ENCODE assay signal across 8 cellular contexts in the genomic region with DNA sequence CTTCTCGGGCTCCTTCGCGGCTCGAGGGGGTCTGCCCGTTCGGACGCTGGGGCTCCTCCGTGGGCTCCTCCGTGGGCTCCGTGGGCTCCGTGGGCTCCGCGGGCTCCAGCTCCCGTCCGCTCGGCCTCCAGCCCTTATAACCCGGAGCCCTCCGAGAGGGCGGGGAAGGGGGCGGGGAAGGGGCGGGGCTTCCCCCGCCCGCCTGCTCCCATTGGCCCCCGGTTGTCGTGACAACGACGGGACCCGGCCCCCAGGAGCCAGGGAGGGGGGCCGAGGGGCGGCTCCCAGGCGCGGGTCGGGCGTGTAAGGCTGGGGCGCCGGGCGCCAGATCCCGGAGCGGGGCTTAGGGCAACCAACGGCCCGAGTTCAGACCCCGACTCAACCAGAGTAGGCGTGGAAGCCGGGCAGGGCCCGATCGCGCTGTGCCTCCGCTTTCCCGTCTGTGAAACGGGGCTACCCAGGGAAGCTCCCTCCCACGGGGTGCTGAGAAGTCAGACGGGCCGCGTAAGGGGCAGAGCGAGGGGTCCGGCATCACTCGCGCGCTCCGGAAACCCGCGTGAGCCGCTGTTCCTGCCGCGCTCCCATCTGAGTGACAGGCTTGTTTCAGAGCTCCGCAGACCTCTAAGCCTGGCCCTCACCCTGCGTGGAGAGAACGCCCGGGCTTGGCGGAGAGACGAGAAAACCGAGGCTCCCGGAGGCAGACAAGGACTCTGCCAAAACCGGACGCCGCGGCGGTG. TPM values are rescaled to one million over a fixed set of nuclear protein-coding genes. Genes with fewer than 3 reads are reported as not detected.
DNase-seq lines count a peak whose midpoint lies in the region; ATAC-seq and FAIRE-seq lines count a peak whose summit lies in the region.

A gene (minus strand): TSS at position 111 of the 737 bp plus-strand sequence. CDS start 119 bp downstream, outside the sequence.

- no peak within 1 kb of the TSS for H3K27ac Mint-ChIP-seq in natural killer cell treated with Interleukin-12 subunit alpha and Interleukin-12 subunit beta and Interleukin-15 and Interleukin-18, amount 100 ng/mL, for 72 hours
- no peak within 1 kb of the TSS for H3K27ac Mint-ChIP-seq in stimulated activated naive B cell treated with anti-CD40 and anti-IgM and Interleukin-4, amounts not matched to agents 10 μg/mL and 1 μg/mL and 100 μg/mL, for 72 hours

- FAIRE-seq in RCC 7860 (lab: Jason Lieb, UNC), result no peak

- peak; percentile 15 for DNase-seq in DMS79 treated with DMSO at 0.1 percent for 48 hours (lab: John Stamatoyannopoulos, UW)
- no peak for DNase-seq in DMS79 (lab: John Stamatoyannopoulos, UW)
- peak; percentile 4 for DNase-seq in RCC 7860 (ENCODE audit: low spot score)
- peak; percentile 90 for DNase-seq in activated effector memory CD4-positive, alpha-beta T cell treated with anti-CD3 and anti-CD28 coated beads, Interleukin-2, amount 50 U/mL, for 16 hours
- peak; percentile 64 for DNase-seq in fibroblast of the conjunctiva (ENCODE audit: low read depth)
- DNase-seq in natural killer cell treated with Interleukin-12 subunit alpha and Interleukin-12 subunit beta and Interleukin-15 and Interleukin-18, amount 100 ng/mL, for 72 hours (ENCODE audit: low spot score), result peak; percentile 87
- peak; percentile 31 for DNase-seq in stimulated activated naive B cell treated with anti-CD40 and anti-IgM and Interleukin-4, amounts not matched to agents 10 μg/mL and 1 μg/mL and 100 μg/mL, for 72 hours

- H3K36me3 Mint-ChIP-seq in natural killer cell treated with Interleukin-12 subunit alpha and Interleukin-12 subunit beta and Interleukin-15 and Interleukin-18, amount 100 ng/mL, for 72 hours, result no peaks in the 10 kb centered on the region
- no peaks in the 10 kb centered on the region for H3K36me3 Mint-ChIP-seq in stimulated activated naive B cell treated with anti-CD40 and anti-IgM and Interleukin-4, amounts not matched to agents 10 μg/mL and 1 μg/mL and 100 μg/mL, for 72 hours

- peak within 1 kb of the TSS; percentile 62 for H3K4me3 Mint-ChIP-seq in natural killer cell treated with Interleukin-12 subunit alpha and Interleukin-12 subunit beta and Interleukin-15 and Interleukin-18, amount 100 ng/mL, for 72 hours
- H3K4me3 Mint-ChIP-seq in stimulated activated naive B cell treated with anti-CD40 and anti-IgM and Interleukin-4, amounts not matched to agents 10 μg/mL and 1 μg/mL and 100 μg/mL, for 72 hours, result peak within 1 kb of the TSS; percentile 74 to 81

- peaks cover 26% of the 10 kb centered on the region in 2 donors for H3K27me3 Mint-ChIP-seq in natural killer cell treated with Interleukin-12 subunit alpha and Interleukin-12 subunit beta and Interleukin-15 and Interleukin-18, amount 100 ng/mL, for 72 hours
- H3K27me3 Mint-ChIP-seq in stimulated activated naive B cell treated with anti-CD40 and anti-IgM and Interleukin-4, amounts not matched to agents 10 μg/mL and 1 μg/mL and 100 μg/mL, for 72 hours, result peaks cover 62 to 73% of the 10 kb centered on the region in 2 donors

- H3K4me1 Mint-ChIP-seq in natural killer cell treated with Interleukin-12 subunit alpha and Interleukin-12 subunit beta and Interleukin-15 and Interleukin-18, amount 100 ng/mL, for 72 hours (ENCODE audit: low read depth in 2 of 2), result peaks cover 0 to 3% of the 10 kb centered on the region in 2 donors
- H3K4me1 Mint-ChIP-seq in stimulated activated naive B cell treated with anti-CD40 and anti-IgM and Interleukin-4, amounts not matched to agents 10 μg/mL and 1 μg/mL and 100 μg/mL, for 72 hours, result peaks cover 0 to 5% of the 10 kb centered on the region in 2 donors

- ATAC-seq in HG03196 (IDR thresholded peaks at IDR 0.05; ENCODE audit: unreplicated experiment), result peak; percentile 67
- peak; percentile 94 to 96 for ATAC-seq in natural killer cell treated with Interleukin-12 subunit alpha and Interleukin-12 subunit beta and Interleukin-15 and Interleukin-18, amount 100 ng/mL, for 72 hours
- peak; percentile 87 to 90 for ATAC-seq in stimulated activated naive B cell treated with anti-CD40 and anti-IgM and Interleukin-4, amounts not matched to agents 10 μg/mL and 1 μg/mL and 100 μg/mL, for 72 hours (replicated peaks)

- no peaks in the 10 kb centered on the region for H3K9me3 Mint-ChIP-seq in natural killer cell treated with Interleukin-12 subunit alpha and Interleukin-12 subunit beta and Interleukin-15 and Interleukin-18, amount 100 ng/mL, for 72 hours
- H3K9me3 Mint-ChIP-seq in stimulated activated naive B cell treated with anti-CD40 and anti-IgM and Interleukin-4, amounts not matched to agents 10 μg/mL and 1 μg/mL and 100 μg/mL, for 72 hours, result peaks cover 0 to 2% of the 10 kb centered on the region in 2 donors

RNA-seq across cellular contexts. Expression of the gene that starts here (rescaled TPM):
- under 1 TPM in 1 of 2 donors, not detected in 1; 0.29 TPM for total RNA-seq in natural killer cell treated with Interleukin-12 subunit alpha and Interleukin-12 subunit beta and Interleukin-15 and Interleukin-18, amount 100 ng/mL, for 72 hours

Comparison
In these comparisons a context has a peak if more than half of its experiments do, and no peak if none do; other contexts are left out.
1. Peak in DNase-seq and ATAC-seq in natural killer cell treated with Interleukin-12 subunit alpha and Interleukin-12 subunit beta and Interleukin-15 and Interleukin-18, amount 100 ng/mL, for 72 hours; RNA of the gene not detected or under 1 TPM.